In genomic region chr10:128751284-128751683, GRCh38 we compare ENCODE assay signal across 25 cellular contexts.
A peak's percentile ranks its signal among the peaks of the same experiment; 100 is the strongest.
DNase-seq lines count a peak whose midpoint lies in the region; ATAC-seq, FAIRE-seq and TF ChIP-seq lines count a peak whose summit lies in the region.
"Had no signal": no experiment of that assay in that cellular context is flagged by ENCODE, and none has a peak within 500 bp of the region (broad histone marks: within the 10 kb centered on the region; RNA-seq: fewer than 3 reads in every experiment).

No MANE protein-coding gene starts in this region.

- in situ Hi-C loops in ACHN (cut with HindIII; ENCODE audit: low pct_ligation_motif_present, low pct_unique_long_range_greater_than_20kb, low sequenced_read_pairs), result no loop called here

- FAIRE-seq in astrocyte (lab: Jason Lieb, UNC), result no peak
- FAIRE-seq: GM12878 had no signal

- H3K36me3 ChIP-seq in astrocyte (ENCODE audit: insufficient read depth, low read length) (no peaks in the 10 kb centered on the region), lung (ENCODE audit: control insufficient read depth in 2 of 2, insufficient read depth in 2 of 2, low read length in 2 of 2) (no peaks in the 10 kb centered on the region), body of pancreas (replicated peaks in 1 of 2; ENCODE audit: insufficient read depth in 1 of 2, low read depth in 2 of 2) (no peaks in the 10 kb centered on the region)
- H3K36me3 ChIP-seq: ascending aorta, esophagus squamous epithelium, uterus had no signal

- H3K36me3 Mint-ChIP-seq in astrocyte (ENCODE audit: low read depth, unreplicated experiment), result no peaks in the 10 kb centered on the region
- H3K36me3 Mint-ChIP-seq: activated naive CD4-positive, alpha-beta T cell treated with anti-CD3 and anti-CD28 coated beads, Interleukin-2, amount 50 U/mL, for 72 hours had no signal

- no peaks in the 10 kb centered on the region for H4K20me1 ChIP-seq in astrocyte (ENCODE audit: insufficient read depth, low read length)

- no peak overlapping the region for H3K4me3 Mint-ChIP-seq in astrocyte (ENCODE audit: unreplicated experiment)
- H3K4me3 Mint-ChIP-seq: activated CD8-positive, alpha-beta T cell treated with anti-CD3 and anti-CD28 coated beads, Interleukin-2, amount 10 ng/mL, durations not matched to agents 7 days and 5 days; GM23338 had no signal

- H3K4me2 ChIP-seq in astrocyte (ENCODE audit: low read length), result no peak overlapping the region
- H3K4me2 ChIP-seq: GM23338 had no signal

- TF ChIP-seq CTCF in astrocyte (IDR thresholded peaks at IDR 0.05; ENCODE audit: insufficient read depth, low read depth, low read length), result no peak
- TF ChIP-seq CTCF in lung (IDR thresholded peaks at IDR 0.05; ENCODE audit: control extremely low read depth, extremely low read depth), result no peak
- no peak for TF ChIP-seq CTCF in body of pancreas (IDR thresholded peaks at IDR 0.05)

- H3K9me3 Mint-ChIP-seq in astrocyte (ENCODE audit: unreplicated experiment), result no peaks in the 10 kb centered on the region
- H3K9me3 Mint-ChIP-seq: activated naive CD4-positive, alpha-beta T cell treated with anti-CD3 and anti-CD28 coated beads, Interleukin-2, amount 50 U/mL, for 72 hours had no signal

- no peak overlapping the region for H2AFZ ChIP-seq in astrocyte (ENCODE audit: low read depth, low read length)
- H2AFZ ChIP-seq: GM23338 had no signal

- intact Hi-C loops in body of pancreas (cut with DNase I), result no loop called here

- H3K4me3 ChIP-seq in astrocyte (ENCODE audit: insufficient read depth, low read depth, low read length), result no peak overlapping the region
- H3K4me3 ChIP-seq in lung, result no peak overlapping the region
- H3K4me3 ChIP-seq in body of pancreas, result no peak overlapping the region
- H3K4me3 ChIP-seq: ascending aorta, esophagus squamous epithelium, GM12878, GM23338, uterus had no signal

- ATAC-seq in lung (ENCODE audit: insufficient read depth, low FRiP score) (no peak), body of pancreas (no peak), GM18858 (IDR thresholded peaks at IDR 0.05; ENCODE audit: unreplicated experiment) (no peak), HG03045 (IDR thresholded peaks at IDR 0.05; ENCODE audit: unreplicated experiment) (no peak)
- ATAC-seq: activated CD8-positive, alpha-beta T cell treated with anti-CD3 and anti-CD28 coated beads, Interleukin-2, amount 10 ng/mL, durations not matched to agents 7 days and 5 days; activated naive CD4-positive, alpha-beta T cell treated with anti-CD3 and anti-CD28 coated beads, Interleukin-2, amount 50 U/mL, for 72 hours; GM12878; GM23338 had no signal

- no peaks in the 10 kb centered on the region for H3K4me1 ChIP-seq in astrocyte (ENCODE audit: insufficient read depth, low read length)
- H3K4me1 ChIP-seq in lung (ENCODE audit: control insufficient read depth in 2 of 2, insufficient read depth in 2 of 2, low read length in 2 of 2), result no peaks in the 10 kb centered on the region
- no peaks in the 10 kb centered on the region for H3K4me1 ChIP-seq in body of pancreas
- H3K4me1 ChIP-seq: ascending aorta, esophagus squamous epithelium, uterus had no signal

- H3K9me3 ChIP-seq in astrocyte (ENCODE audit: insufficient read depth, low read depth, low read length), result no peaks in the 10 kb centered on the region
- H3K9me3 ChIP-seq in lung (ENCODE audit: control insufficient read depth in 2 of 2, insufficient read depth in 1 of 2, low read length in 1 of 2), result no peaks in the 10 kb centered on the region
- H3K9me3 ChIP-seq in body of pancreas, result no peaks in the 10 kb centered on the region
- H3K9me3 ChIP-seq: ascending aorta, uterus had no signal

- H3K27me3 Mint-ChIP-seq in astrocyte (ENCODE audit: low read depth, unreplicated experiment), result peaks cover 14% of the 10 kb centered on the region

- H3K4me1 Mint-ChIP-seq in astrocyte (ENCODE audit: low read depth, unreplicated experiment), result peaks cover 2% of the 10 kb centered on the region
- H3K4me1 Mint-ChIP-seq: GM23338 had no signal

- no peak for TF ChIP-seq POLR2A in body of pancreas (IDR thresholded peaks at IDR 0.05)

- WGBS in lung, 2 donors, result 58 to 67% methylated on average over 7 of the region's 7 CpGs
- 63 to 85% methylated on average over 5 to 7 of the region's 7 CpGs for WGBS in body of pancreas, 2 donors

- H3K79me2 ChIP-seq in astrocyte (ENCODE audit: insufficient read depth, low read length), result no peaks in the 10 kb centered on the region

- H3K27ac ChIP-seq in astrocyte (ENCODE audit: low read depth, low read length), result no peak overlapping the region
- no peak overlapping the region for H3K27ac ChIP-seq in lung (ENCODE audit: low read depth in 1 of 2, low read length in 1 of 2)
- H3K27ac ChIP-seq in body of pancreas, result no peak overlapping the region
- H3K27ac ChIP-seq: ascending aorta, esophagus squamous epithelium, RWPE1, uterus had no signal

- H3K27me3 ChIP-seq in astrocyte (ENCODE audit: insufficient read depth, low read length) (no peaks in the 10 kb centered on the region), lung (ENCODE audit: control insufficient read depth, insufficient read depth) (peaks cover 7% of the 10 kb centered on the region), body of pancreas (no peaks in the 10 kb centered on the region)
- H3K27me3 ChIP-seq: ascending aorta, esophagus squamous epithelium, uterus had no signal

- H3K27ac Mint-ChIP-seq in astrocyte (ENCODE audit: unreplicated experiment), result no peak overlapping the region
- H3K27ac Mint-ChIP-seq: activated CD8-positive, alpha-beta T cell treated with anti-CD3 and anti-CD28 coated beads, Interleukin-2, amount 10 ng/mL, durations not matched to agents 7 days and 5 days; activated naive CD4-positive, alpha-beta T cell treated with anti-CD3 and anti-CD28 coated beads, Interleukin-2, amount 50 U/mL, for 72 hours; GM23338 had no signal

- H3K9ac ChIP-seq in astrocyte (ENCODE audit: low read length), result no peak overlapping the region

- DNase-seq in ACHN (peak; percentile 35), HK-2 (ENCODE audit: unreplicated experiment) (peak; percentile 45), astrocyte (ENCODE audit: low read depth) (peak; percentile 21), lung (ENCODE audit: low spot score) (peak; percentile 35), body of pancreas (no peak), NCI-H69 (lab: John Stamatoyannopoulos, UW) (no peak)
- DNase-seq: activated CD4-positive, CD25-positive, alpha-beta regulatory T cell treated with anti-CD3 and anti-CD28 coated beads, Interleukin-2, amount 50 U/mL, for 72 hours; activated CD8-positive, alpha-beta T cell treated with anti-CD3 and anti-CD28 coated beads, Interleukin-2, amount 10 ng/mL, durations not matched to agents 7 days and 5 days; activated T-cell treated with anti-CD3 and anti-CD28 coated beads, Interleukin-2, amount 50 U/mL, for 48 hours; effector memory CD4-positive, alpha-beta T cell; esophagus squamous epithelium; KBM-7; MV-4-11; NCI-H187 treated with DMSO at 0.1 percent for 48 hours; NCI-H446; NK-92 treated with Interleukin-12 subunit alpha and Interleukin-12 subunit beta, amount 100 ng/mL, for 24 hours; T1000 had no signal

Comparison
In these comparisons a context has a peak if more than half of its experiments do, and no peak if none do; other contexts are left out.
1. DNase-seq: peak in ACHN (single experiment), HK-2 (single experiment), astrocyte (single experiment) and lung (single experiment); none in body of pancreas (0 of 4) and NCI-H69 (single experiment).